In genomic region chr15:96264801-96265515, GRCh38 we compare ENCODE assay signal across 12 cellular contexts.
DNase-seq lines count a peak whose midpoint lies in the region; ATAC-seq, FAIRE-seq and TF ChIP-seq lines count a peak whose summit lies in the region.
"Had no signal": no experiment of that assay in that cellular context is flagged by ENCODE, and none has a peak within 500 bp of the region (broad histone marks: within the 10 kb centered on the region; RNA-seq: fewer than 3 reads in every experiment).

No MANE protein-coding gene starts in this region.

- 51 to 58% (median 55%) methylated on average over 8 of the region's 8 CpGs for WGBS in stomach, 5 donors

- TF ChIP-seq POLR2A in stomach (IDR thresholded peaks at IDR 0.05) = no peak

- FAIRE-seq in kidney (lab: Jason Lieb, UNC) = no peak

- no peaks in the 10 kb centered on the region for H3K36me3 ChIP-seq in kidney (ENCODE audit: control insufficient read depth in 1 of 2, insufficient read depth in 2 of 2, low read length in 2 of 2)
- H3K36me3 ChIP-seq in stomach = peaks cover 0 to 15% (median 13%) of the 10 kb centered on the region in 4 donors

- peak overlapping the region in 1 of 2 donors; percentile 42 for H3K9ac ChIP-seq in kidney (ENCODE audit: low read length in 2 of 2)

- DNase-seq in HS-27A (ENCODE audit: low read depth) (peak; percentile 73), SW480 (ENCODE audit: low spot score) (peak; percentile 56), kidney (no peak), stomach (no peak), dorsolateral prefrontal cortex (no peak), NCI-H146 treated with DMSO at 0.1 percent for 48 hours (lab: John Stamatoyannopoulos, UW; ENCODE audit: unreplicated experiment) (no peak)
- DNase-seq: activated CD8-positive, alpha-beta memory T cell treated with anti-CD3 and anti-CD28 coated beads, Interleukin-2, amount 10 ng/mL, durations not matched to agents 7 days and 5 days; DMS79; NCI-H526 treated with DMSO at 0.1 percent for 48 hours; stimulated activated CD8-positive, alpha-beta memory T cell treated with anti-CD3 and anti-CD28 coated beads, Interleukin-4, amount 100 ng/mL, for 48 hours had no signal

- no peak for TF ChIP-seq CTCF in kidney (IDR thresholded peaks at IDR 0.05; ENCODE audit: borderline replicate concordance, extremely low read depth, insufficient read depth)
- no peak for TF ChIP-seq CTCF in stomach (IDR thresholded peaks at IDR 0.05)
- no peak for TF ChIP-seq CTCF in dorsolateral prefrontal cortex (IDR thresholded peaks at IDR 0.05 in 54 of 56, conservative IDR thresholded peaks at IDR 0.05 in 2 of 56; ENCODE audit: low read depth in 1 of 56, partially characterized antibody in 56 of 56)

- intact Hi-C loops in kidney (cut with DNase I) (no loop called here), stomach (cut with DNase I; ENCODE audit: low total_unique reads) (no loop called here), dorsolateral prefrontal cortex (cut with DNase I) (no loop called here)

- peak overlapping the region in 1 of 2 donors; percentile 31 for H3K4me3 ChIP-seq in kidney (ENCODE audit: low read length in 2 of 2)
- H3K4me3 ChIP-seq in stomach = no peak overlapping the region
- no peak overlapping the region for H3K4me3 ChIP-seq in dorsolateral prefrontal cortex

- H3K9me3 ChIP-seq in kidney (ENCODE audit: control insufficient read depth in 1 of 2, low read length in 2 of 2) = no peaks in the 10 kb centered on the region
- no peaks in the 10 kb centered on the region for H3K9me3 ChIP-seq in stomach

- no peak for ATAC-seq in HG03469 (IDR thresholded peaks at IDR 0.05; ENCODE audit: unreplicated experiment)
- ATAC-seq: activated CD8-positive, alpha-beta memory T cell treated with anti-CD3 and anti-CD28 coated beads, Interleukin-2, amount 10 ng/mL, durations not matched to agents 7 days and 5 days; sciatic nerve had no signal

- H3K27me3 ChIP-seq in stomach (no peaks in the 10 kb centered on the region), dorsolateral prefrontal cortex (peaks cover 0 to 52% (median 7%) of the 10 kb centered on the region in 45 donors)

- no peak for TF ChIP-seq EP300 in stomach (IDR thresholded peaks at IDR 0.05)

- peaks cover 20 to 51% of the 10 kb centered on the region in 2 donors for H3K4me1 ChIP-seq in kidney (ENCODE audit: control insufficient read depth in 1 of 2, insufficient read depth in 1 of 2, low read depth in 1 of 2, low read length in 2 of 2)
- peaks cover 16 to 54% (median 33%) of the 10 kb centered on the region in 4 donors for H3K4me1 ChIP-seq in stomach

- H3K27ac ChIP-seq in kidney (ENCODE audit: low read depth in 2 of 2, low read length in 2 of 2) (peak overlapping the region; percentile 84 to 88), stomach (peak overlapping the region in 4 of 5 donors; percentile 16 to 76 (median 44)), dorsolateral prefrontal cortex (no peak overlapping the region)

Comparison
In these comparisons a context has a peak if more than half of its experiments do, and no peak if none do; other contexts are left out.
1. DNase-seq: peak in HS-27A (single experiment) and SW480 (single experiment); none in kidney (single experiment), stomach (single experiment), dorsolateral prefrontal cortex (0 of 10) and NCI-H146 treated with DMSO at 0.1 percent for 48 hours (single experiment).
2. H3K27ac ChIP-seq: peak in kidney (2 of 2) and stomach (4 of 5); none in dorsolateral prefrontal cortex (0 of 59).